32 cellular contexts compared by ENCODE assay signal in the genomic region with DNA sequence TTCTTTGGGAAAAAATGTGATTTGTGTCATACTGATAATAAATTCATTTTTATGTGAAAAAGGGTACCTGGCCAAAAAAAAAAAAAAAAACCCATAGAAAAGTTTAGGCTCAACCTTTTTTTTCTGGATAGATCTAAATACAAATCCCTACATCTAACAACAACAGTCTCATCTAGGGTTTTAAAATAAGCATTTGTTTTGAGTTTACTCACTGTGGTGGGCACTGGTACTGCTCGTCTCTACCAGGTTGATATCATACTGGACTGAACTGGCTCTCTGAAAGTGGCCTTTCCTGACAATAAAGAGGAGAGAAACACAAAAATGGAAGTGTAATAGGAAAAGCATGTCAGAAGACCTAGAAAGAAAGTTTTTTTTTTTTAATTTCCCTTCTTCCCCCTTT. TPM values are rescaled to one million over a fixed set of nuclear protein-coding genes. Genes with fewer than 3 reads are reported as not detected.
"Had no signal": no experiment of that assay in that cellular context is flagged by ENCODE, and none has a peak within 500 bp of the region (broad histone marks: within the 10 kb centered on the region; RNA-seq: fewer than 3 reads in every experiment).

No MANE protein-coding gene starts in this region.

- H3K27ac Mint-ChIP-seq: activated CD4-positive, alpha-beta memory T cell treated with anti-CD3 and anti-CD28 coated beads, Interleukin-2, amount 10 ng/mL, durations not matched to agents 7 days and 5 days; activated CD8-positive, alpha-beta memory T cell treated with anti-CD3 and anti-CD28 coated beads, Interleukin-2, amount 10 ng/mL, durations not matched to agents 7 days and 5 days; activated naive CD8-positive, alpha-beta T cell treated with anti-CD3 and anti-CD28 coated beads for 36 hours had no signal

- H3K27me3 ChIP-seq: brain microvascular endothelial cell, SJCRH30 had no signal

- H3K36me3 ChIP-seq: brain microvascular endothelial cell, SJCRH30, WERI-Rb-1 had no signal

- H3K4me1 ChIP-seq: SJCRH30 had no signal

- H3K27ac ChIP-seq: brain microvascular endothelial cell, SJCRH30, SK-N-MC, WERI-Rb-1 had no signal

- H3K9me3 Mint-ChIP-seq: activated CD4-positive, alpha-beta memory T cell treated with anti-CD3 and anti-CD28 coated beads, Interleukin-2, amount 10 ng/mL, durations not matched to agents 7 days and 5 days; activated naive CD8-positive, alpha-beta T cell treated with anti-CD3 and anti-CD28 coated beads for 36 hours; central memory CD8-positive, alpha-beta T cell had no signal

- H3K4me1 Mint-ChIP-seq: activated naive CD8-positive, alpha-beta T cell treated with anti-CD3 and anti-CD28 coated beads for 36 hours; central memory CD8-positive, alpha-beta T cell had no signal

- H3K36me3 Mint-ChIP-seq: activated CD8-positive, alpha-beta memory T cell treated with anti-CD3 and anti-CD28 coated beads, Interleukin-2, amount 10 ng/mL, durations not matched to agents 7 days and 5 days; activated naive CD8-positive, alpha-beta T cell treated with anti-CD3 and anti-CD28 coated beads for 36 hours had no signal

- H3K4me3 ChIP-seq: SJCRH30, SK-N-MC had no signal

- DNase-seq: activated CD4-positive, alpha-beta memory T cell treated with anti-CD3 and anti-CD28 coated beads, Interleukin-2, amount 10 ng/mL, durations not matched to agents 7 days and 5 days; activated CD4-positive, alpha-beta T cell treated with anti-CD3 and anti-CD28 coated beads for 1 hour; activated CD4-positive, alpha-beta T cell treated with anti-CD3 and anti-CD28 coated beads for 48 hours; activated CD4-positive, CD25-positive, alpha-beta regulatory T cell; activated CD8-positive, alpha-beta memory T cell treated with anti-CD3 and anti-CD28 coated beads for 24 hours; activated CD8-positive, alpha-beta memory T cell treated with anti-CD3 and anti-CD28 coated beads, Interleukin-2, amount 10 ng/mL, durations not matched to agents 7 days and 5 days; activated CD8-positive, alpha-beta memory T cell treated with anti-CD3 and anti-CD28 coated beads, Interleukin-2, amount 50 U/mL, for 48 hours; activated effector memory CD4-positive, alpha-beta T cell treated with anti-CD3 and anti-CD28 coated beads, Interleukin-2, amount 50 U/mL, for 16 hours; activated naive CD4-positive, alpha-beta T cell; activated naive CD4-positive, alpha-beta T cell treated with anti-CD3 and anti-CD28 coated beads, Interleukin-2, amount 50 U/mL, for 16 hours; activated naive CD8-positive, alpha-beta T cell treated with anti-CD3 and anti-CD28 coated beads for 36 hours; activated T-cell treated with anti-CD3 and anti-CD28 coated beads, Interleukin-2, amount 50 U/mL, for 48 hours; amniotic stem cell; aorta; brain microvascular endothelial cell; MM.1S; NCI-H1092 treated with DMSO at 0.1 percent for 48 hours; NCI-H1417; NCI-H2029; NCI-H345; NCI-H524 treated with DMSO at 0.1 percent for 48 hours; NCI-H748 treated with DMSO at 0.1 percent for 48 hours; NK-92 treated with Interleukin-12 subunit alpha and Interleukin-12 subunit beta, amount 100 ng/mL, for 24 hours; SHP77; SJCRH30; T1000; WERI-Rb-1 had no signal

- H3K4me3 Mint-ChIP-seq: activated CD4-positive, alpha-beta memory T cell treated with anti-CD3 and anti-CD28 coated beads, Interleukin-2, amount 10 ng/mL, durations not matched to agents 7 days and 5 days; activated CD8-positive, alpha-beta memory T cell treated with anti-CD3 and anti-CD28 coated beads, Interleukin-2, amount 10 ng/mL, durations not matched to agents 7 days and 5 days; activated naive CD8-positive, alpha-beta T cell treated with anti-CD3 and anti-CD28 coated beads for 36 hours; central memory CD8-positive, alpha-beta T cell had no signal

- ATAC-seq: activated CD8-positive, alpha-beta memory T cell treated with anti-CD3 and anti-CD28 coated beads, Interleukin-2, amount 10 ng/mL, durations not matched to agents 7 days and 5 days had no signal

- H3K9me3 ChIP-seq: SJCRH30 had no signal

RNA-seq across cellular contexts. Expression of a gene that starts 56.5 kb away (rescaled TPM):
- total RNA-seq: activated CD4-positive, alpha-beta memory T cell treated with anti-CD3 and anti-CD28 coated beads, Interleukin-2, amount 10 ng/mL, durations not matched to agents 7 days and 5 days; activated CD8-positive, alpha-beta memory T cell treated with anti-CD3 and anti-CD28 coated beads, Interleukin-2, amount 10 ng/mL, durations not matched to agents 7 days and 5 days; activated naive CD8-positive, alpha-beta T cell treated with anti-CD3 and anti-CD28 coated beads for 36 hours; aorta; chondrocyte; T-helper 1 cell treated with Interleukin-12 subunit alpha and Interleukin-12 subunit beta and Interleukin-4 antibody, amounts not matched to agents 30 ng/mL and 1 ng/mL, for 36 hours; T-helper 2 cell treated with Interferon-gamma antibody and Interleukin-4, amounts not matched to agents 100 ng/mL and 5 ng/mL, for 36 hours had no signal
- polyA plus RNA-seq: aorta had no signal
